2 cellular contexts compared by ENCODE assay signal in the genomic region with DNA sequence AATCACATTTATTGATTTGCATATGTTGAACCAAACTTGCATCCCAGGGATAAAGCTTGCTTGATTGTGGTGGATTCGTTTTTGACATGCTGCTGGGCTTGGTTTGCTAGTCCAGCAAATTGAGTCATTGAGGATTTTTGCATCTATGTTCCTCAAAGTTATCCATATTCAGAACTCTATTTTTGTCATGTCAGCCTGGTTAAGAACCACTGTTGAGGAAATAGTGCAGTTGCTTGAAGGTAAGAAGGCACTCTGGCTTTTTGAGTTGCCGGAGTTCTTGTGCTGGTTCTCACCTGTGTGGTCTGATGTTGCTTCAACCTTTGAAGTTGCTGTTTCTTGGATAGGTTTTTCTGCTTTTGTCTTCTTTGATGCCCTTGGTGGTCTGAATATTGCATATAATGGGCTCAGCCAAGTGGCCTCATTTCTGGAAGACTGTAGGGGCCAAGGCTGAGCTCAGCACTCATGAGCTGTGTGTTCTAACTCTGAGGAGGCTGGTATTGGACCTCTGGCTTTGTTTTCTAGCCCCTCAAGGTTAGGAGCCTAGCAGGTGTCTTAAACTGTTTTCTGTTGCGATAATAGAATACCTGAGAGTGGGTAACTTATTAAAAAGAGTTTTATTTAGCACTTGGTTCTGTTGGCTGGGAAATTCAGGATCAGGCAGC.
TF ChIP-seq lines count a peak whose summit lies in the region.
"Not testable (repeated sequence)": the region's sequence is repeated elsewhere in the genome, so short reads cannot be mapped to it uniquely, and the experiment has no call there.

No MANE protein-coding gene starts in this region.

TF ChIP-seq in K562, 482 proteins besides CTCF, POLR2A, EP300 and RAD21:
- TF ChIP-seq, protein P1, sequence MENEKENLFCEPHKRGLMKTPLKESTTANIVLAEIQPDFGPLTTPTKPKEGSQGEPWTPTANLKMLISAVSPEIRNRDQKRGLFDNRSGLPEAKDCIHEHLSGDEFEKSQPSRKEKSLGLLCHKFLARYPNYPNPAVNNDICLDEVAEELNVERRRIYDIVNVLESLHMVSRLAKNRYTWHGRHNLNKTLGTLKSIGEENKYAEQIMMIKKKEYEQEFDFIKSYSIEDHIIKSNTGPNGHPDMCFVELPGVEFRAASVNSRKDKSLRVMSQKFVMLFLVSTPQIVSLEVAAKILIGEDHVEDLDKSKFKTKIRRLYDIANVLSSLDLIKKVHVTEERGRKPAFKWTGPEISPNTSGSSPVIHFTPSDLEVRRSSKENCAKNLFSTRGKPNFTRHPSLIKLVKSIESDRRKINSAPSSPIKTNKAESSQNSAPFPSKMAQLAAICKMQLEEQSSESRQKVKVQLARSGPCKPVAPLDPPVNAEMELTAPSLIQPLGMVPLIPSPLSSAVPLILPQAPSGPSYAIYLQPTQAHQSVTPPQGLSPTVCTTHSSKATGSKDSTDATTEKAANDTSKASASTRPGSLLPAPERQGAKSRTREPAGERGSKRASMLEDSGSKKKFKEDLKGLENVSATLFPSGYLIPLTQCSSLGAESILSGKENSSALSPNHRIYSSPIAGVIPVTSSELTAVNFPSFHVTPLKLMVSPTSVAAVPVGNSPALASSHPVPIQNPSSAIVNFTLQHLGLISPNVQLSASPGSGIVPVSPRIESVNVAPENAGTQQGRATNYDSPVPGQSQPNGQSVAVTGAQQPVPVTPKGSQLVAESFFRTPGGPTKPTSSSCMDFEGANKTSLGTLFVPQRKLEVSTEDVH (IDR thresholded peaks at IDR 0.05; ENCODE audit: low read depth, partially characterized antibody): peak; percentile 34
- TF ChIP-seq POLR2AphosphoS2 (IDR thresholded peaks at IDR 0.05; ENCODE audit: low read length) (peak; percentile 71; the same call in 1 of the 2 replicates), SUPT5H (IDR thresholded peaks at IDR 0.05) (peak; percentile 25), POLR2B (IDR thresholded peaks at IDR 0.05; ENCODE audit: low read depth, partially characterized antibody) (peak; percentile 44), MYNN (IDR thresholded peaks at IDR 0.05) (peak; percentile 63; the same call in 1 of the 2 replicates)
- TF ChIP-seq MYNN (CRISPR knock-in tag; IDR thresholded peaks at IDR 0.05): not testable (repeated sequence)

TF ChIP-seq in HepG2, 621 proteins besides CTCF, POLR2A, EP300 and RAD21:
- TF ChIP-seq POLR2G (IDR thresholded peaks at IDR 0.05; ENCODE audit: low read depth, low read length): peak; percentile 48; the same call in 1 of the 2 replicates
